8 cellular contexts compared by ENCODE assay signal in the genomic region with DNA sequence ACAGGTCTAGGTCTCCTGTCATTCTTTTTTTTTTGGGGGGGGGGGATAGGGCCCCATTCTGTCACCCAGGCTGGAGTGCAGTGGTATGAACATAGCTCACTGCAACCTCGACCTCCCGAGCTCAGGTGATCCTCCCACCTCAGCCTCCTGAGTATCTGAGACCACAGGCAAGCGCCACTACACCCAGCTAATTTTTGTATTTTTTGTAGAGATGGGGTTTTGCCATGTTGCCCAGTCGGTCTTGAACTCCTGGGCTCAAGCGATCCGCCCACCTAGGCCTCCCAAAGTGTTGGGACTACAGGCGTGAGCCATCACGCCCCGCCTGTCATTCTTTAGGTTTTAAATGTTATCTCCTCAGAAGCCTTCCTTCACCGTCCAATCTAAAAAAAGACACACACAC. TPM values are rescaled to one million over a fixed set of nuclear protein-coding genes. Genes with fewer than 3 reads are reported as not detected.
DNase-seq lines count a peak whose midpoint lies in the region; ATAC-seq and TF ChIP-seq lines count a peak whose summit lies in the region.

No MANE protein-coding gene starts in this region.

- no peak for DNase-seq in CD14-positive monocyte (ENCODE audit: low spot score)
- no peak for DNase-seq in Panc1 (ENCODE audit: low read depth, low spot score)
- no peak for DNase-seq in epithelial cell of esophagus (ENCODE audit: low read depth)
- no peak for DNase-seq in DMS153 treated with DMSO at 0.1 percent for 48 hours (lab: John Stamatoyannopoulos, UW; ENCODE audit: unreplicated experiment)
- DNase-seq in NCI-H187 treated with DMSO at 0.1 percent for 48 hours (lab: John Stamatoyannopoulos, UW), result no peak
- no peak for DNase-seq in CD1c-positive myeloid dendritic cell (ENCODE audit: extremely low spot score)
- no peak for DNase-seq in islet precursor cell

- TF ChIP-seq CTCF in CD14-positive monocyte (IDR thresholded peaks at IDR 0.05), result no peak
- no peak for TF ChIP-seq CTCF in Panc1 (IDR thresholded peaks at IDR 0.05)
- no peak for TF ChIP-seq CTCF in epithelial cell of esophagus (IDR thresholded peaks at IDR 0.05; ENCODE audit: insufficient read depth, low read depth, low read length, missing control alignments)

- no TSS peak for BruUV-seq in Panc1 (replicated peaks; lab: Mats Ljungman, UMichigan)

- H3K9me3 ChIP-seq in Panc1 (ENCODE audit: control insufficient read depth, insufficient read depth, low read depth, low read length) (no peaks in the 10 kb centered on the region), neuron (ENCODE audit: low read length) (no peaks in the 10 kb centered on the region)

- CTCF ChIA-PET in Panc1 (lab: Charles Lee), result interaction anchor here (0.8 to 1.1 kb wide), 2 partner anchors 9 to 174 kb away, joined by 8 to 19 read pairs; no protein-coding TSS in a partner anchor

- intact Hi-C loops in CD14-positive monocyte (cut with micrococcal nuclease), result loop anchor here in 1 of 2 donors (2.0 kb wide), 1 partner anchor 25 kb away; a partner anchor contains a TSS
- intact Hi-C loops in Panc1 (cut with micrococcal nuclease; ENCODE audit: unreplicated experiment), result no loop called here

- POLR2A ChIA-PET in Panc1 (lab: Charles Lee), result interaction anchor here (0.6 kb wide), 1 partner anchor 81 kb away, joined by 4 read pairs; no protein-coding TSS in a partner anchor

- H3K27me3 Mint-ChIP-seq in CD14-positive monocyte (ENCODE audit: low read depth in 3 of 3), result no peaks in the 10 kb centered on the region

- H3K27me3 ChIP-seq in Panc1 (ENCODE audit: control insufficient read depth, insufficient read depth, low read length) (no peaks in the 10 kb centered on the region), neuron (ENCODE audit: insufficient read depth, low read length) (no peaks in the 10 kb centered on the region)

- ATAC-seq in Panc1, result no peak

- H3K27ac Mint-ChIP-seq in CD14-positive monocyte, result peak overlapping the region; percentile 97 to 100 (median 100)

- H3K4me1 Mint-ChIP-seq in CD14-positive monocyte, result peaks cover 20% of the 10 kb centered on the region

- H3K4me3 ChIP-seq in Panc1 (ENCODE audit: low read depth in 2 of 2, low read length in 2 of 2) (peak overlapping the region; percentile 53 to 95), epithelial cell of esophagus (ENCODE audit: low read length) (peak overlapping the region; percentile 88), neuron (ENCODE audit: low read length) (peak overlapping the region; percentile 55)

- H2AFZ ChIP-seq in neuron (ENCODE audit: low read depth, low read length), result no peak overlapping the region

- peaks cover 5% of the 10 kb centered on the region for H3K4me1 ChIP-seq in Panc1 (ENCODE audit: control insufficient read depth, insufficient read depth, low read length)
- peaks cover 15% of the 10 kb centered on the region for H3K4me1 ChIP-seq in neuron (ENCODE audit: insufficient read depth, low read length)

- in situ Hi-C loops in Panc1 (cut with HindIII; ENCODE audit: low pct_unique_long_range_greater_than_20kb, low sequenced_read_pairs), result no loop called here

- peak overlapping the region; percentile 99 to 100 for H3K4me3 Mint-ChIP-seq in CD14-positive monocyte

- peak overlapping the region; percentile 86 for H3K27ac ChIP-seq in Panc1 (ENCODE audit: low read length)

- H3K36me3 Mint-ChIP-seq in CD14-positive monocyte, result peaks cover 39 to 45% of the 10 kb centered on the region in 2 donors

- no peaks in the 10 kb centered on the region for H3K9me3 Mint-ChIP-seq in CD14-positive monocyte

- peaks cover 21% of the 10 kb centered on the region for H3K36me3 ChIP-seq in Panc1 (ENCODE audit: control insufficient read depth, insufficient read depth, low read length)
- peaks cover 46% of the 10 kb centered on the region for H3K36me3 ChIP-seq in neuron (ENCODE audit: insufficient read depth, low read length)

RNA-seq across cellular contexts. Expression of a gene that starts 0.8 kb away (rescaled TPM):
- polyA plus RNA-seq in CD14-positive monocyte, result 10 to 100 TPM; 75.3 to 82.3 TPM
- total RNA-seq in Panc1 (2021; ENCODE audit: unreplicated experiment), result 136 TPM
- 132 TPM for polyA plus RNA-seq in Panc1 (2012; ENCODE audit: insufficient read length)

RNA-seq across cellular contexts. Expression of a gene that starts 0.8 kb away (rescaled TPM):
- polyA plus RNA-seq in CD14-positive monocyte, result under 1 TPM; 0.43 to 0.76 TPM
- total RNA-seq in Panc1 (2021; ENCODE audit: unreplicated experiment), result 15.3 TPM
- polyA plus RNA-seq in Panc1 (2012; ENCODE audit: insufficient read length), result 7.8 TPM

RNA-seq across cellular contexts. Expression of a gene that starts 25.1 kb away (rescaled TPM):
- polyA plus RNA-seq in CD14-positive monocyte, result 10 to 100 TPM; 45.7 to 48.9 TPM
- total RNA-seq in Panc1 (2021; ENCODE audit: unreplicated experiment), result 167 TPM
- 160 TPM for polyA plus RNA-seq in Panc1 (2012; ENCODE audit: insufficient read length)

RNA-seq across cellular contexts. Expression of a gene that starts 26.3 kb away (rescaled TPM):
- polyA plus RNA-seq in CD14-positive monocyte, result 1 to 10 TPM; 4.4 TPM
- 28.5 TPM for total RNA-seq in Panc1 (2021; ENCODE audit: unreplicated experiment)
- 42.0 TPM for polyA plus RNA-seq in Panc1 (2012; ENCODE audit: insufficient read length)

RNA-seq across cellular contexts. Expression of a gene that starts 53.8 kb away (rescaled TPM):
- 1 to 10 TPM; 2.8 to 5.5 TPM for polyA plus RNA-seq in CD14-positive monocyte
- 17.2 TPM for total RNA-seq in Panc1 (2021; ENCODE audit: unreplicated experiment)
- polyA plus RNA-seq in Panc1 (2012; ENCODE audit: insufficient read length), result 35.8 TPM
